Comparison of ENCODE assay signal across 1 cellular context in the genomic region with DNA sequence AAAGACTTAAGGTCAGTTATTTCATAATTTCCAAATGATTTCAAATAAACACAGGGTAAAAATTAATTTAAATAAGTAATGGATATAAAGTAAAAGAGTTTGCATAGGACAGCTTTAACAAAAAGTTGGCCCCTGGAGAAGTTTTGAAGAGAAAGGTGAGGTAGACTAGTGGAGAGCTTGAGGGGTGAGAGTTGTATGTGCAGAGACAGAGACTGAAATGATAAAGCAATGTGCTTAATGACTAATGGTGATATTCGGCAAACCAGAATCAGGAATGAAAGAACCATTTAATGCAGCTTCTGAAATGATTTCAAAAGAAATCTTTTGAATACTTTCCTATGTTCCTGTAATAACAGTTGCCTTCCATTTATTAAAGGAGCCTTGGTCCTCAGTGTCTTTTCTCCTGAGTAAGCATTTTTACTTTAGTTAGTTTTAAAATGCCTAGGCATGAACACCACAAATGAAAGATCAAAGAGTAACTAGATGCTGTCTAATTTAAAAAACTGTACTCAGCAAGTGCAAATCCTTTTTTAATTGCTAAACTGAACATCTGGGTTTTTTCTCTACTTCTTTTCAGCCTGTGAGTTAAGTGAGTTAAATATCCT.
TF ChIP-seq lines count a peak whose summit lies in the region.

No MANE protein-coding gene starts in this region.

TF ChIP-seq in GM12878, 131 proteins besides CTCF, POLR2A, EP300 and RAD21:
- TF ChIP-seq HDGF (IDR thresholded peaks at IDR 0.05) (no peak), STAT1 (conservative IDR thresholded peaks at IDR 0.05) (no peak)
